7 cellular contexts compared by ENCODE assay signal in the genomic region with DNA sequence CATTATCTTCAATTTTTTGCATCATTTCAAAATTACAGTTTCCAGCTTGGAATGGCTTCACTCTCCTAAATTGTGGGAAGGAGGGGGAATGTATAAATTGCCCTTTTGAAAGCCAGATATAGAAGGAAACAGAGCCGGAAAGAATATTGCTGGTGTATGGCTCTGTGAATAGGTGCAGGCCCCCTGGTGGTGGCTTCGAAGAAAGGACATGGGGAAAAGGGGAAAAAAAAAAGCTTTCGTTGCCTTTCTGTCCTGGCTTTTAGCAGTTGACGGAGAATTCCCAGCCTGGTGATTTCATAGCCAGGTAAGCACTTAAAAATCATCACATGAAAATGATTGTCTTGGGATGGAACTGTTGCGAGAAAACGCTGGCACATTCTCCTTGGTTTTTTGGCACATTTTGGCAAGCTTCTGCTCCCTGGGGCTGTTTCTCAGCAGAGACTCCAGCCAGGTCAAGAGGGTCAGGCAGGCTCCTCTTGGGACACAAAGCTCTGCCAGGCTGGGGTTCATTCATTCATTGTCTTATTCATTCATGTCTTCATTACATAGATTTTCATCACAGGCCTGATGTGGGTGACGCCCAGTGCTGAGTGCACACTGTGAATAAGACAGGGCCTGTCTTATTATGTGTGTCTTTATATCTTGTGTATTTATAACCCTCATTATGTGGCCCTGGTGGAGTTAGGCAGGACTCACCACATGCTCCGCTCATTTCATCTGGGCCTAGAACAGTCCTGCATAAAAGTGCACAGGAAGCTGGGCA.
DNase-seq lines count a peak whose midpoint lies in the region; ATAC-seq and TF ChIP-seq lines count a peak whose summit lies in the region.

No MANE protein-coding gene starts in this region.

- TF ChIP-seq CTCF in LNCaP clone FGC (IDR thresholded peaks at IDR 0.05; ENCODE audit: control insufficient read depth, extremely low read depth, insufficient read depth), result peak; percentile 74

- intact Hi-C loops in left colon (cut with DNase I, micrococcal nuclease), result no loop called here

- no peak overlapping the region for H3K27ac ChIP-seq in SJCRH30

- no peak overlapping the region for H3K4me3 ChIP-seq in LNCaP clone FGC (ENCODE audit: low read depth, low read length)
- H3K4me3 ChIP-seq in SJCRH30, result no peak overlapping the region

- H3K27me3 ChIP-seq in SJCRH30, result no peaks in the 10 kb centered on the region

- no peaks in the 10 kb centered on the region; the same call in 1 of the 2 replicates for H3K9me3 ChIP-seq in SJCRH30 (replicated peaks)

- DNase-seq in GM04503 (ENCODE audit: low read depth) (peak; percentile 96), LNCaP clone FGC (ENCODE audit: low read depth) (peak; percentile 30), SJCRH30 (peak; percentile 56 to 88), cerebellum (ENCODE audit: low spot score) (peak; percentile 48), left colon (peak; percentile 49 to 56)
- peak; percentile 50 to 55 for DNase-seq in stimulated activated CD4-positive, alpha-beta T cell treated with anti-CD3 and anti-CD28 coated beads, Interleukin-2, amount 100 ng/mL, for 24 hours

- ATAC-seq in left colon (peak; percentile 81), GM19467 (IDR thresholded peaks at IDR 0.05; ENCODE audit: unreplicated experiment) (no peak)

- no peaks in the 10 kb centered on the region for H3K36me3 ChIP-seq in SJCRH30

- H3K4me1 ChIP-seq in SJCRH30, result peaks cover 6% of the 10 kb centered on the region; the same call in 1 of the 2 replicates

Comparison
In these comparisons a context has a peak if more than half of its experiments do, and no peak if none do; other contexts are left out.
1. DNase-seq: peak in every context shown above with its lines; median percentile 96 in GM04503; 72 in SJCRH30; 52 in left colon; 52 in stimulated activated CD4-positive, alpha-beta T cell treated with anti-CD3 and anti-CD28 coated beads, Interleukin-2, amount 100 ng/mL, for 24 hours; 48 in cerebellum; 30 in LNCaP clone FGC.